Comparison of ENCODE assay signal across 23 cellular contexts in genomic region chr1:172068334-172068733, GRCh38.
DNase-seq lines count a peak whose midpoint lies in the region; ATAC-seq, FAIRE-seq and TF ChIP-seq lines count a peak whose summit lies in the region.
"Had no signal": no experiment of that assay in that cellular context is flagged by ENCODE, and none has a peak within 500 bp of the region (broad histone marks: within the 10 kb centered on the region; RNA-seq: fewer than 3 reads in every experiment).

No MANE protein-coding gene starts in this region.

- no peaks in the 10 kb centered on the region for H3K9me3 Mint-ChIP-seq in activated naive CD4-positive, alpha-beta T cell treated with anti-CD3 and anti-CD28 coated beads for 36 hours
- H3K9me3 Mint-ChIP-seq: CD8-positive, alpha-beta T cell; GM23338; H9 had no signal

- TF ChIP-seq POLR2A in A549 (IDR thresholded peaks at IDR 0.05; ENCODE audit: low read length), result no peak

- no peaks in the 10 kb centered on the region for H3K27me3 Mint-ChIP-seq in activated naive CD4-positive, alpha-beta T cell treated with anti-CD3 and anti-CD28 coated beads for 36 hours (ENCODE audit: low read depth)
- H3K27me3 Mint-ChIP-seq: B cell; CD4-positive, CD25-positive, alpha-beta regulatory T cell had no signal

- no peak overlapping the region for H3K27ac Mint-ChIP-seq in activated naive CD4-positive, alpha-beta T cell treated with anti-CD3 and anti-CD28 coated beads for 36 hours
- H3K27ac Mint-ChIP-seq: B cell; CD4-positive, CD25-positive, alpha-beta regulatory T cell; CD8-positive, alpha-beta T cell; H9 had no signal

- no peaks in the 10 kb centered on the region for H3K4me1 ChIP-seq in A549
- H3K4me1 ChIP-seq: BLaER1 had no signal

- no peaks in the 10 kb centered on the region for H3K27me3 ChIP-seq in layer of hippocampus (ENCODE audit: control insufficient read depth, insufficient read depth, low read length)
- H3K27me3 ChIP-seq: BLaER1 had no signal

- H3K4me3 Mint-ChIP-seq in activated naive CD4-positive, alpha-beta T cell treated with anti-CD3 and anti-CD28 coated beads for 36 hours, result no peak overlapping the region
- H3K4me3 Mint-ChIP-seq: B cell; CD4-positive, CD25-positive, alpha-beta regulatory T cell; CD8-positive, alpha-beta T cell; GM23338; H9 had no signal

- CTCF ChIA-PET in A549 (lab: Yijun Ruan, JAX), result interaction anchor here (0.6 kb wide), 1 partner anchor 80 kb away, joined by 3 read pairs; no protein-coding TSS in a partner anchor
- CTCF ChIA-PET in activated naive CD4-positive, alpha-beta T cell treated with anti-CD3 and anti-CD28 coated beads for 36 hours (lab: Charles Lee), result no interaction called here

- H3K4me2 ChIP-seq in A549, result no peak overlapping the region
- H3K4me2 ChIP-seq: BLaER1, GM23338 had no signal

- H3K36me3 Mint-ChIP-seq in activated naive CD4-positive, alpha-beta T cell treated with anti-CD3 and anti-CD28 coated beads for 36 hours (ENCODE audit: low read depth), result no peaks in the 10 kb centered on the region
- H3K36me3 Mint-ChIP-seq: CD4-positive, CD25-positive, alpha-beta regulatory T cell; CD8-positive, alpha-beta T cell had no signal

- no peak for FAIRE-seq in A549 (lab: Jason Lieb, UNC)
- FAIRE-seq in D721Med (lab: Jason Lieb, UNC), result peak; percentile 48
- FAIRE-seq: GM12878 had no signal

- no peaks in the 10 kb centered on the region for H3K4me1 Mint-ChIP-seq in activated naive CD4-positive, alpha-beta T cell treated with anti-CD3 and anti-CD28 coated beads for 36 hours (ENCODE audit: low read depth)
- H3K4me1 Mint-ChIP-seq: B cell; CD4-positive, CD25-positive, alpha-beta regulatory T cell; GM23338; H9 had no signal

- DNase-seq in A549 (ENCODE audit: low read depth in 1 of 2, low spot score in 1 of 2) (no peak), D721Med (ENCODE audit: insufficient read length, low spot score) (no peak), substantia nigra (lab: John Stamatoyannopoulos, UW) (no peak), NOMO-1 (lab: John Stamatoyannopoulos, UW; ENCODE audit: unreplicated experiment in 2 of 2) (no peak)
- DNase-seq in activated naive CD4-positive, alpha-beta T cell treated with anti-CD3 and anti-CD28 coated beads for 36 hours, result no peak
- DNase-seq: 8988T; Caco-2; CD4-positive, CD25-positive, alpha-beta regulatory T cell; CD8-positive, alpha-beta T cell; DMS 273 treated with DMSO at 0.1 percent for 48 hours; DMS79; EL; GDM1; H9 had no signal

- POLR2A ChIA-PET in A549 (lab: Yijun Ruan, JAX), result no interaction called here

- H3K27ac ChIP-seq in A549 (no peak overlapping the region), layer of hippocampus (ENCODE audit: low read depth, low read length) (peak overlapping the region; percentile 53), substantia nigra (ENCODE audit: low read depth, low read length, poor library complexity, severe bottlenecking) (peak overlapping the region; percentile 66)
- H3K27ac ChIP-seq: BLaER1, C4-2B had no signal

- WGBS in A549 (ENCODE audit: missing lambda C conversion rate), result 89% methylated on average over 3 of the region's 3 CpGs

- intact Hi-C loops in activated naive CD4-positive, alpha-beta T cell treated with anti-CD3 and anti-CD28 coated beads for 36 hours (cut with micrococcal nuclease), result no loop called here

- H3K4me3 ChIP-seq in A549, result no peak overlapping the region
- H3K4me3 ChIP-seq: BLaER1, GM12878, GM23338 had no signal

- no peaks in the 10 kb centered on the region for H3K9me3 ChIP-seq in A549
- H3K9me3 ChIP-seq: BLaER1, Caco-2 had no signal

- no peak for TF ChIP-seq EP300 in A549 (IDR thresholded peaks at IDR 0.05)

- TF ChIP-seq RAD21 in A549 (conservative IDR thresholded peaks at IDR 0.05 in 1 of 2, IDR thresholded peaks at IDR 0.05 in 1 of 2), result no peak

- TF ChIP-seq CTCF in A549 (IDR thresholded peaks at IDR 0.05) (no peak), D721Med (IDR thresholded peaks at IDR 0.05; ENCODE audit: insufficient read depth, missing control alignments) (no peak)

- ATAC-seq in A549 (no peak), HG03354 (IDR thresholded peaks at IDR 0.05; ENCODE audit: poor library complexity, severe bottlenecking, unreplicated experiment) (no peak), HG03108 (IDR thresholded peaks at IDR 0.05; ENCODE audit: unreplicated experiment) (no peak)
- ATAC-seq: CD8-positive, alpha-beta T cell; GM12878; GM23338; HCT116 had no signal

TF ChIP-seq in A549, 52 proteins besides CTCF, POLR2A, EP300 and RAD21:
- TF ChIP-seq USF2 (IDR thresholded peaks at IDR 0.05) (no peak), MAFK (IDR thresholded peaks at IDR 0.05; ENCODE audit: partially characterized antibody) (peak; percentile 36)
TF ChIP-seq in A549: peak in this region for 1.

Comparison
In these comparisons a context has a peak if more than half of its experiments do, and no peak if none do; other contexts are left out.
1. H3K27ac ChIP-seq: peak in layer of hippocampus (single experiment) and substantia nigra (single experiment); none in A549 (0 of 2).